Comparison of ENCODE assay signal across 8 cellular contexts in the genomic region with DNA sequence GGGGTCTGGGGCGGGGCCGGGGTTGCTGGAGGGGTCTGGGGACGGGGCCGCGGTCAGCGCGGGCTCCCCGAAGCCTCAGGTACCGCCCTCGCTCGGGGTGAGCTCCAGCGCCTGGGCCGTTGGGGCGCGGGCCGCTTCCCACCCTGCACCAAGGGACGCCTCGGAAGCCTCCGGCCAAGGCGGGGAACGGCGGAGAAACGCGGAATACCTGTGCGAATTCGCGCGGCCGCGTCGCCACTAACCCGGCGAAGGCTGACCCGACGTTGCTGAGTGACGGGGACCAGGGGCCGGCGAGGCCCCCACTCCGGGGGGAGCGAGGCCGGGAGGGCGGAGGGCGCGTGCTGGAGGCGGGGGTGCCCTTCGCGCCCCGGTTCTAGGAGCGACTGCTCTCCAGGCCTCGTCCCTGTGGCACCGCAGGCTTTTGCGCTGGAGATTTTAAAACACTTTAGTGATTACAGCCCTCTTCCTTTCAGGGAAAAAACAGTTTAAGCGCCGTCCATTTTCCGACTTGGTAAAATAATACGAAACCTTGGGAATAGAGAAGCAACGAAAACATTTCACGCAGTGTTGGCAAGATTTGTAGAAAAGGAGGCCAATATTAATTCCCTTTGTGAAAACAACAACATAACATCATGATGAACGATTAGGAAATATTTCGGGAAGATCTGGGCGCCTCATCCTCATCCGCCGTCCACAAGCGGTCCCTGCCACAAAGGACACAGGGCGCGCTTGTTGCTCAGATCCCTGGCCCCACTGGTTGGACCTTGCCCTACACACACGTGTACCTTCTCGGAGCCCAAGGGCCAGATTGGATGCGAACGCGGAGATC. TPM values are rescaled to one million over a fixed set of nuclear protein-coding genes. Genes with fewer than 3 reads are reported as not detected.
DNase-seq lines count a peak whose midpoint lies in the region; ATAC-seq and TF ChIP-seq lines count a peak whose summit lies in the region.

No MANE protein-coding gene starts in this region.

- peaks cover 3% of the 10 kb centered on the region for H3K4me1 ChIP-seq in ovary (ENCODE audit: insufficient read depth)

- H3K9me3 ChIP-seq in ovary, result no peaks in the 10 kb centered on the region

- no peak for ATAC-seq in GM19397 (IDR thresholded peaks at IDR 0.05; ENCODE audit: unreplicated experiment)

- intact Hi-C loops in ovary (cut with DNase I), result no loop called here

- H3K27me3 ChIP-seq in ovary, result no peaks in the 10 kb centered on the region

- DNase-seq in NCI-H345 (lab: John Stamatoyannopoulos, UW), result peak; percentile 39
- no peak for DNase-seq in NCI-H345 treated with DMSO at 0.1 percent for 48 hours (lab: John Stamatoyannopoulos, UW; ENCODE audit: unreplicated experiment)
- peak; percentile 56 for DNase-seq in SK-N-DZ (ENCODE audit: low spot score)
- DNase-seq in fibroblast of mammary gland (ENCODE audit: low read depth), result peak; percentile 7
- peak; percentile 60 to 80 (median 70) for DNase-seq in ovary
- DNase-seq in central memory CD4-positive, alpha-beta T cell, result no peak
- DNase-seq in NCI-H2029 (lab: John Stamatoyannopoulos, UW), result no peak

- no peak for TF ChIP-seq EP300 in ovary (IDR thresholded peaks at IDR 0.05)

- peak overlapping the region; percentile 90 to 92 for H3K27ac ChIP-seq in ovary

- TF ChIP-seq CTCF in fibroblast of mammary gland (conservative IDR thresholded peaks at IDR 0.05; ENCODE audit: control insufficient read depth, insufficient read depth, low read depth, low read length) (no peak), ovary (IDR thresholded peaks at IDR 0.05) (no peak)

- H3K4me3 ChIP-seq in fibroblast of mammary gland (ENCODE audit: control insufficient read depth, low read depth, low read length) (peak overlapping the region; percentile 26), ovary (peak overlapping the region; percentile 41)

- peak; percentile 39 for TF ChIP-seq POLR2A in ovary (IDR thresholded peaks at IDR 0.05)

- H3K36me3 ChIP-seq in ovary, result no peaks in the 10 kb centered on the region

- WGBS in ovary, 3 donors, result 2 to 5% (median 3%) methylated on average over 48 to 71 of the region's 71 CpGs

RNA-seq across cellular contexts. Expression of a gene that starts 1.0 kb away (rescaled TPM):
- 61.1 and 67.5 TPM in 2 replicates for polyA plus RNA-seq in SK-N-DZ (2014; cell fraction: cytosol; rRNA removed)
- 19.1 and 22.2 TPM in 2 replicates for polyA plus RNA-seq in SK-N-DZ (2014; cell fraction: nucleus; rRNA removed)
- total RNA-seq in ovary, result 10 to 100 TPM; 14.2 to 43.9 (median 32.1) TPM
- 10 to 100 TPM; 19.4 to 62.4 TPM for polyA plus RNA-seq in ovary

Comparison
In these comparisons a context has a peak if more than half of its experiments do, and no peak if none do; other contexts are left out.
1. DNase-seq: peak in NCI-H345 (single experiment), SK-N-DZ (single experiment), fibroblast of mammary gland (single experiment) and ovary (5 of 5); none in NCI-H345 treated with DMSO at 0.1 percent for 48 hours (single experiment), central memory CD4-positive, alpha-beta T cell (single experiment) and NCI-H2029 (single experiment).